Comparison of ENCODE assay signal across 11 cellular contexts in the genomic region with DNA sequence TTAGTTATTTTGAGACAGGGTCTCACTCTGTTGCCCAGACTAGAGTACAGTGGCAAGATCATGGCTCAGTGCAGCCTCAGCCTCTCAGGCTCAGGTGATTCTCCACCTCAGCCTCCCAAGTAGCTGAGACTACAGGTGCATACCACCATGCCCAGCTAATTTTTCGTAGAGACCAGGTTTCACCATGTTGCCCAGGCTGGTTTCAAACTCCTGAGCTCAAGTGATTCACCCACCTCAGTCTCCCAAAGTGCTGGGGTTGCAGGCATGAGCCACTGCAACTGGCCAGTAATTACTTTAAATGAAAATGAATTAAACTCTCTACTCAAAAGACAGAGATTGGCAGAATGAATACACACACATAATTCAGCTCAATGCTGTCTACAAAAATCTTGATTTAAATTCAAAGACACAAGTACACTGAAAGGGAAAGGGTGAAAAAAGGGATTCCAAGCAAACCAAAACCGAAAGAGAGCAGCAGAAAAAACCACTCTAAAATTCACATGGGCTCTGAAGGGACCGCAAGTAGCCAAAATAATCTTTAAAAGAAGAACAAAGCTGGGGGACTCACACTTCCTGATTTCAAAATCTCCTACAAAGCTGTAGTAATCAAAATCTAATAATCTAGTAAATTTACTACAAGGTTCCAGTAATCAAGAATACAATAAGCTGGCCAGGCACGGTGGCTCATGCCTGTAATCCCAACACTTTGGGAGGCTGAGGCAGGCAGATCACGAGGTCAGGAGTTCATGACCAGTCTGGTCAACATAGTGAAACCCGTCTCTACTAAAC. TPM values are rescaled to one million over a fixed set of nuclear protein-coding genes. Genes with fewer than 3 reads are reported as not detected.
A peak's percentile ranks its signal among the peaks of the same experiment; 100 is the strongest.
DNase-seq lines count a peak whose midpoint lies in the region; ATAC-seq and TF ChIP-seq lines count a peak whose summit lies in the region.
"Had no signal": no experiment of that assay in that cellular context is flagged by ENCODE, and none has a peak within 500 bp of the region (broad histone marks: within the 10 kb centered on the region; RNA-seq: fewer than 3 reads in every experiment).

No MANE protein-coding gene starts in this region.

- no peak overlapping the region for H2AK5ac ChIP-seq in mesendoderm (ENCODE audit: low read length)

- no peak overlapping the region for H3K27ac ChIP-seq in mesendoderm (ENCODE audit: low read depth, low read length)
- H3K27ac ChIP-seq: brain microvascular endothelial cell, PC-9 had no signal

- H3K79me2 ChIP-seq in mesendoderm (ENCODE audit: control insufficient read depth, insufficient read depth, low read length) = no peaks in the 10 kb centered on the region

- H3K4me3 Mint-ChIP-seq in activated T-cell treated with anti-CD3 and anti-CD28 coated beads, Interleukin-2, amount 50 U/mL, for 72 hours = peak overlapping the region; percentile 25 to 52
- H3K4me3 Mint-ChIP-seq in osteocyte (ENCODE audit: unreplicated experiment) = no peak overlapping the region

- no peak for DNase-seq in activated T-cell treated with anti-CD3 and anti-CD28 coated beads, Interleukin-2, amount 50 U/mL, for 72 hours
- DNase-seq in osteocyte (ENCODE audit: extremely low spot score, unreplicated experiment) (no peak), mesendoderm (no peak), NCI-H1694 (lab: John Stamatoyannopoulos, UW) (no peak), NCI-H226 (no peak)
- DNase-seq: brain microvascular endothelial cell, GOT3, PC-9 had no signal

- no peak overlapping the region for H3K23ac ChIP-seq in mesendoderm (ENCODE audit: low read length)

- no peak overlapping the region for H2BK5ac ChIP-seq in mesendoderm (ENCODE audit: low read length)

- H3K18ac ChIP-seq in mesendoderm (ENCODE audit: low read length) = no peak overlapping the region

- H3K27ac Mint-ChIP-seq in activated T-cell treated with anti-CD3 and anti-CD28 coated beads, Interleukin-2, amount 50 U/mL, for 72 hours = no peak overlapping the region
- H3K27ac Mint-ChIP-seq in osteocyte (ENCODE audit: unreplicated experiment) = peak overlapping the region; percentile 18

- no peaks in the 10 kb centered on the region for H3K4me1 ChIP-seq in mesendoderm (ENCODE audit: control insufficient read depth, low read depth, low read length)

- no peak overlapping the region for H4K5ac ChIP-seq in mesendoderm (ENCODE audit: low read length)

- no peaks in the 10 kb centered on the region for H3K36me3 ChIP-seq in mesendoderm (ENCODE audit: control insufficient read depth, insufficient read depth, low read length)
- H3K36me3 ChIP-seq: brain microvascular endothelial cell had no signal

- H3K9ac ChIP-seq in mesendoderm (ENCODE audit: low read length) = no peak overlapping the region

- H2BK120ac ChIP-seq in mesendoderm (ENCODE audit: low read depth, low read length) = no peak overlapping the region

- peak; percentile 46 for ATAC-seq in GM18861 (IDR thresholded peaks at IDR 0.05; ENCODE audit: unreplicated experiment)
- peak; percentile 69 for ATAC-seq in HG02885 (IDR thresholded peaks at IDR 0.05; ENCODE audit: poor library complexity, unreplicated experiment)
- no peak for ATAC-seq in activated T-cell treated with anti-CD3 and anti-CD28 coated beads, Interleukin-2, amount 50 U/mL, for 72 hours (replicated peaks in 1 of 2)
- ATAC-seq in HG03196 (IDR thresholded peaks at IDR 0.05; ENCODE audit: unreplicated experiment) = no peak

- peaks cover 9 to 10% of the 10 kb centered on the region in 2 donors for H3K9me3 Mint-ChIP-seq in activated T-cell treated with anti-CD3 and anti-CD28 coated beads, Interleukin-2, amount 50 U/mL, for 72 hours
- peaks cover 28% of the 10 kb centered on the region for H3K9me3 Mint-ChIP-seq in osteocyte (ENCODE audit: unreplicated experiment)

- no peak overlapping the region for H3K4me3 ChIP-seq in mesendoderm (ENCODE audit: low read length)
- H3K4me3 ChIP-seq: PC-9 had no signal

- no peak overlapping the region for H3K56ac ChIP-seq in mesendoderm (ENCODE audit: low read length)

- H4K8ac ChIP-seq in mesendoderm (ENCODE audit: low read depth, low read length) = no peak overlapping the region

- no peaks in the 10 kb centered on the region for H3K27me3 ChIP-seq in mesendoderm (ENCODE audit: insufficient read depth, low read length, poor library complexity)
- H3K27me3 ChIP-seq: brain microvascular endothelial cell had no signal

- no peak overlapping the region for H3K4me2 ChIP-seq in mesendoderm (ENCODE audit: low read length)
- H3K4me2 ChIP-seq: PC-9 had no signal

- WGBS in mesendoderm (ENCODE audit: extremely low coverage, insufficient coverage, low lambda C conversion rate) = no CpG with 5 or more reads among the region's 6 CpGs

- peaks cover 10% of the 10 kb centered on the region for H3K27me3 Mint-ChIP-seq in activated T-cell treated with anti-CD3 and anti-CD28 coated beads, Interleukin-2, amount 50 U/mL, for 72 hours (ENCODE audit: low read depth)
- H3K27me3 Mint-ChIP-seq in osteocyte (ENCODE audit: unreplicated experiment) = peaks cover 15% of the 10 kb centered on the region

- H3K79me1 ChIP-seq in mesendoderm (ENCODE audit: low read length) = no peaks in the 10 kb centered on the region

- peaks cover 14 to 20% of the 10 kb centered on the region in 2 donors for H3K36me3 Mint-ChIP-seq in activated T-cell treated with anti-CD3 and anti-CD28 coated beads, Interleukin-2, amount 50 U/mL, for 72 hours (ENCODE audit: insufficient read depth in 2 of 2)
- H3K36me3 Mint-ChIP-seq in osteocyte (ENCODE audit: unreplicated experiment) = peaks cover 19% of the 10 kb centered on the region

- no peak overlapping the region for H2BK15ac ChIP-seq in mesendoderm (replicated peaks; ENCODE audit: low read depth)

- peaks cover 44% of the 10 kb centered on the region for H3K4me1 Mint-ChIP-seq in activated T-cell treated with anti-CD3 and anti-CD28 coated beads, Interleukin-2, amount 50 U/mL, for 72 hours (ENCODE audit: low read depth)
- H3K4me1 Mint-ChIP-seq in osteocyte (ENCODE audit: unreplicated experiment) = peaks cover 22% of the 10 kb centered on the region

- no peak for TF ChIP-seq CTCF in osteocyte (IDR thresholded peaks at IDR 0.05)

- H3K4ac ChIP-seq in mesendoderm (ENCODE audit: low read depth, low read length) = no peak overlapping the region

RNA-seq across cellular contexts. Expression of gene SPON2, which starts 11.8 kb away (rescaled TPM):
- 1 to 10 TPM; 7.0 to 8.2 TPM for total RNA-seq in activated T-cell treated with anti-CD3 and anti-CD28 coated beads, Interleukin-2, amount 50 U/mL, for 72 hours
- total RNA-seq in osteocyte = 149 and 168 TPM in 2 replicates
- polyA plus RNA-seq in mesendoderm (2013, experiment 1 of 2) = 0.28 TPM
- 0.25 TPM for polyA plus RNA-seq in mesendoderm (2013, experiment 2 of 2)

Comparison
In these comparisons a context has a peak if more than half of its experiments do, and no peak if none do; other contexts are left out.
1. ATAC-seq: peak in GM18861 (single experiment) and HG02885 (single experiment); none in activated T-cell treated with anti-CD3 and anti-CD28 coated beads, Interleukin-2, amount 50 U/mL, for 72 hours (0 of 2) and HG03196 (single experiment).
2. RNA of gene SPON2, which starts 11.8 kb away (total RNA-seq): 149 to 168 TPM in osteocyte; 7.0 to 8.2 TPM in activated T-cell treated with anti-CD3 and anti-CD28 coated beads, Interleukin-2, amount 50 U/mL, for 72 hours; every median in the first group is over 10 times any median in the second.